9 cellular contexts compared by ENCODE assay signal in the genomic region with DNA sequence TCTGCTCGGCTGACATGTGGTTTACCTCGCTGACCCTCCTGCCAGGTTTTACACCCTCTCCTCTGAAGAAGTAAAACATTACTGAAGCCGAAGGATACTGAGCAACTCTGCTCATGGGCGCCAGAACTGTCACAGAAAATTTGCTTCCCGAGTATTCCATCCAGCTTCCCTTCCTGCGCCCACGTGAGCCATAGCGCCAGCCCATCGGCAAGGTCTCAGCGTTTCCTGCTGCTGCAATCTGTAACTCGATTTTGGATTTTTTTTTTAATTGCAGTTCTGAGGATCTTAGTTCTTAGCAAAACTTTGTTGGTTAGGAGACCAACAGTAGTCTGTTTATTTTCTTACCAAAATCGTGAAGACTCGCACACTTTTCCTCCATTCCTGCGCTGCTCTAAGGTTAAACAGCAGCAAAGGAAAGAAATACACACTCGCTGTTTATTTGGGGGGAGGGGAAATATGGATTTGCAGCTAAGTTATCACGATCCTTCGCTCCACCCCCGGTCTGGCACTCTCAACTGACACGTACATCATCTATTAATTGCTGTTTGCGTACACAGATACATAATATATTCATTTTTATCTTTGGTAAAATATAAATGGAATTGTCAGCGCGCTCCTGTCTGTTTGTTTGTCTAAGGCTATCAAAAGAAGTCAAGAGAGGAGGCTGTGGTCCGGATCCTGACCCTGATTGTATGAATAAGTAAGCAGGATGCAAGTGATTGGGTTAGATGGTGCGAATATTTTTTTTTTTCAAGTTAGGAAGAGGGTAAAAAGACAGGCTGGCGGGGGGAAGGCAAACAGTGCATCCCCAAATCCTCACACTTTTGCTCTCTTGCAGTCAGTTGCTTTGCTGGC. TPM values are rescaled to one million over a fixed set of nuclear protein-coding genes. Genes with fewer than 3 reads are reported as not detected.
DNase-seq lines count a peak whose midpoint lies in the region; ATAC-seq and TF ChIP-seq lines count a peak whose summit lies in the region.
"Had no signal": no experiment of that assay in that cellular context is flagged by ENCODE, and none has a peak within 500 bp of the region (broad histone marks: within the 10 kb centered on the region; RNA-seq: fewer than 3 reads in every experiment).

A gene (plus strand): TSS at position 795 of the 855 bp plus-strand sequence. CDS start 668 bp downstream, outside the sequence.

- H3K27ac Mint-ChIP-seq in activated CD4-positive, alpha-beta memory T cell treated with anti-CD3 and anti-CD28 coated beads for 36 hours: no peak within 1 kb of the TSS
- H3K27ac Mint-ChIP-seq in activated CD4-positive, alpha-beta memory T cell treated with anti-CD3 and anti-CD28 coated beads, Interleukin-2, amount 10 ng/mL, durations not matched to agents 7 days and 5 days: no peak within 1 kb of the TSS
- H3K27ac Mint-ChIP-seq: activated B cell treated with CpG ODN at 0.5 μM for 24 hours had no signal

- H3K4me1 ChIP-seq in stomach: peaks cover 21 to 32% (median 28%) of the 10 kb centered on the region in 4 donors

- WGBS in stomach, 5 donors: 3 to 5% (median 4%) methylated on average over 25 of the region's 25 CpGs

- POLR2A ChIA-PET in activated CD4-positive, alpha-beta memory T cell treated with anti-CD3 and anti-CD28 coated beads for 36 hours (lab: Charles Lee): no interaction called here
- POLR2A ChIA-PET in activated CD4-positive, alpha-beta memory T cell treated with anti-CD3 and anti-CD28 coated beads, Interleukin-2, amount 10 ng/mL, durations not matched to agents 7 days and 5 days (lab: Charles Lee): no interaction called here

- no peaks in the 10 kb centered on the region for H3K36me3 ChIP-seq in stomach

- no peaks in the 10 kb centered on the region for H3K36me3 Mint-ChIP-seq in activated CD4-positive, alpha-beta memory T cell treated with anti-CD3 and anti-CD28 coated beads for 36 hours
- no peaks in the 10 kb centered on the region for H3K36me3 Mint-ChIP-seq in activated CD4-positive, alpha-beta memory T cell treated with anti-CD3 and anti-CD28 coated beads, Interleukin-2, amount 10 ng/mL, durations not matched to agents 7 days and 5 days (ENCODE audit: low read depth)

- H3K4me1 Mint-ChIP-seq in activated CD4-positive, alpha-beta memory T cell treated with anti-CD3 and anti-CD28 coated beads for 36 hours (ENCODE audit: low read depth): peaks cover 18% of the 10 kb centered on the region
- peaks cover 9% of the 10 kb centered on the region for H3K4me1 Mint-ChIP-seq in activated CD4-positive, alpha-beta memory T cell treated with anti-CD3 and anti-CD28 coated beads, Interleukin-2, amount 10 ng/mL, durations not matched to agents 7 days and 5 days

- ATAC-seq in GM18498 (IDR thresholded peaks at IDR 0.05; ENCODE audit: unreplicated experiment): no peak

- H3K9me3 Mint-ChIP-seq in activated CD4-positive, alpha-beta memory T cell treated with anti-CD3 and anti-CD28 coated beads for 36 hours: no peaks in the 10 kb centered on the region
- H3K9me3 Mint-ChIP-seq in activated CD4-positive, alpha-beta memory T cell treated with anti-CD3 and anti-CD28 coated beads, Interleukin-2, amount 10 ng/mL, durations not matched to agents 7 days and 5 days: no peaks in the 10 kb centered on the region
- H3K9me3 Mint-ChIP-seq: activated B cell treated with CpG ODN at 0.5 μM for 24 hours had no signal

- H3K4me3 ChIP-seq in stomach: peak within 1 kb of the TSS; percentile 51 to 61 (median 54)

- no peak for TF ChIP-seq EP300 in stomach (IDR thresholded peaks at IDR 0.05)

- CTCF ChIA-PET in activated CD4-positive, alpha-beta memory T cell treated with anti-CD3 and anti-CD28 coated beads for 36 hours (lab: Charles Lee): no interaction called here
- CTCF ChIA-PET in activated CD4-positive, alpha-beta memory T cell treated with anti-CD3 and anti-CD28 coated beads, Interleukin-2, amount 10 ng/mL, durations not matched to agents 7 days and 5 days (lab: Charles Lee): no interaction called here

- peak within 1 kb of the TSS in 4 of 5 donors; percentile 0 to 67 (median 42) for H3K27ac ChIP-seq in stomach

- no peak for TF ChIP-seq POLR2A in stomach (IDR thresholded peaks at IDR 0.05)

- H3K27me3 ChIP-seq in stomach: peaks cover 0 to 60% (median 29%) of the 10 kb centered on the region in 3 donors

- DNase-seq in activated CD4-positive, alpha-beta memory T cell treated with anti-CD3 and anti-CD28 coated beads for 36 hours: no peak
- DNase-seq in activated CD4-positive, alpha-beta memory T cell treated with anti-CD3 and anti-CD28 coated beads, Interleukin-2, amount 10 ng/mL, durations not matched to agents 7 days and 5 days: no peak
- DNase-seq in amniotic epithelial cell (ENCODE audit: low read depth): peak; percentile 11
- DNase-seq in iris pigment epithelial cell (ENCODE audit: low read depth): peak; percentile 11
- DNase-seq in stomach: no peak
- no peak for DNase-seq in NOMO-1 treated with dmso at 0.1 percent for 144 hours (lab: John Stamatoyannopoulos, UW; ENCODE audit: unreplicated experiment)
- DNase-seq in SIG-M5 (lab: John Stamatoyannopoulos, UW): no peak
- DNase-seq: activated B cell treated with CpG ODN at 0.5 μM for 24 hours had no signal

- peak within 1 kb of the TSS; percentile 16 for H3K4me3 Mint-ChIP-seq in activated CD4-positive, alpha-beta memory T cell treated with anti-CD3 and anti-CD28 coated beads for 36 hours
- no peak within 1 kb of the TSS for H3K4me3 Mint-ChIP-seq in activated CD4-positive, alpha-beta memory T cell treated with anti-CD3 and anti-CD28 coated beads, Interleukin-2, amount 10 ng/mL, durations not matched to agents 7 days and 5 days
- H3K4me3 Mint-ChIP-seq: activated B cell treated with CpG ODN at 0.5 μM for 24 hours had no signal

- TF ChIP-seq CTCF in stomach (IDR thresholded peaks at IDR 0.05): no peak

- no peaks in the 10 kb centered on the region for H3K9me3 ChIP-seq in stomach

- H3K27me3 Mint-ChIP-seq in activated CD4-positive, alpha-beta memory T cell treated with anti-CD3 and anti-CD28 coated beads for 36 hours: peaks cover 44% of the 10 kb centered on the region
- peaks cover 47% of the 10 kb centered on the region for H3K27me3 Mint-ChIP-seq in activated CD4-positive, alpha-beta memory T cell treated with anti-CD3 and anti-CD28 coated beads, Interleukin-2, amount 10 ng/mL, durations not matched to agents 7 days and 5 days

- intact Hi-C loops in activated CD4-positive, alpha-beta memory T cell treated with anti-CD3 and anti-CD28 coated beads for 36 hours (cut with micrococcal nuclease): no loop called here
- intact Hi-C loops in stomach (cut with DNase I; ENCODE audit: low total_unique reads): no loop called here

RNA-seq across cellular contexts. Expression of the gene that starts here (rescaled TPM):
- not detected for total RNA-seq in activated CD4-positive, alpha-beta memory T cell treated with anti-CD3 and anti-CD28 coated beads for 36 hours
- not detected for total RNA-seq in activated CD4-positive, alpha-beta memory T cell treated with anti-CD3 and anti-CD28 coated beads, Interleukin-2, amount 10 ng/mL, durations not matched to agents 7 days and 5 days
- 10 to 100 TPM in 1 of 5 donors, 1 to 10 TPM in 2, under 1 TPM in 1, not detected in 1; under 0.01 to 27.5 (median 3.3) TPM for total RNA-seq in stomach
- under 1 TPM; 0.12 to 0.28 (median 0.15) TPM for polyA plus RNA-seq in stomach
- total RNA-seq: activated B cell treated with CpG ODN at 0.5 μM for 24 hours had no signal

Comparison
In these comparisons a context has a peak if more than half of its experiments do, and no peak if none do; other contexts are left out.
1. DNase-seq: peak in amniotic epithelial cell (single experiment) and iris pigment epithelial cell (single experiment); none in activated CD4-positive, alpha-beta memory T cell treated with anti-CD3 and anti-CD28 coated beads for 36 hours (single experiment), activated CD4-positive, alpha-beta memory T cell treated with anti-CD3 and anti-CD28 coated beads, Interleukin-2, amount 10 ng/mL, durations not matched to agents 7 days and 5 days (single experiment), stomach (single experiment), NOMO-1 treated with dmso at 0.1 percent for 144 hours (single experiment) and SIG-M5 (single experiment).